In the genomic region with DNA sequence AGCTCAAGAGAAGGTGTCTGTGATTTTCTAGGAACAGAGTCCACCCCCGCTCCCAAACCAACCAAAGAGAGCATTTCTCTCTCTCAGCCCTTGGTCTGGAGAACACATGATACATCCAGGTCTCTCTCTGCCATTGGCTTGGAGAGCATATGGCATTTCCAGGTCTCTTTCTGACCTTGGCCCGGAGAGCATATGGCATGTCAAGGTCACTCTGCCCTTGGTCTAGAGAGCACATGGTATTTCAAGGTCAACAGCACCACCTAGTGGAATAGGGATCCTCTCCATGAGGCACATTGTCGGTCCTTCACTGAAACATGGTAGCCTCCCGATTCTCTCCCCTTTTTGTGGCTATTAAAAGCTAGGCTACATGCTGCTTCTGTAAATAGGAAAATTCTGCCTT, we compare ENCODE assay signal across 8 cellular contexts.
DNase-seq lines count a peak whose midpoint lies in the region; ATAC-seq and TF ChIP-seq lines count a peak whose summit lies in the region.

No MANE protein-coding gene starts in this region.

- ATAC-seq in GM18873 (IDR thresholded peaks at IDR 0.05; ENCODE audit: low FRiP score, unreplicated experiment) = no peak
- ATAC-seq in GM21367 (IDR thresholded peaks at IDR 0.05; ENCODE audit: unreplicated experiment) = no peak
- no peak for ATAC-seq in GM21576 (IDR thresholded peaks at IDR 0.05; ENCODE audit: unreplicated experiment)

- H3K9me3 ChIP-seq in HEK293 (ENCODE audit: control insufficient read depth, insufficient read depth, low read depth, low read length) (no peaks in the 10 kb centered on the region), spleen (peaks cover 0 to 28% (median 10%) of the 10 kb centered on the region in 8 donors)

- H3K27me3 ChIP-seq in kidney epithelial cell (ENCODE audit: control insufficient read depth, insufficient read depth, low read length) (no peaks in the 10 kb centered on the region), spleen (replicated peaks in 1 of 7) (no peaks in the 10 kb centered on the region)

- TF ChIP-seq POLR2A in spleen (IDR thresholded peaks at IDR 0.05) = no peak

- H3K27ac ChIP-seq in HEK293 (ENCODE audit: extremely low read depth, low read depth, low read length) (no peak overlapping the region), spleen (no peak overlapping the region)

- no peak overlapping the region for H3K4me3 ChIP-seq in GM12864 (ENCODE audit: low read depth, low read length)
- no peak overlapping the region for H3K4me3 ChIP-seq in HEK293 (ENCODE audit: low read depth, low read length)
- H3K4me3 ChIP-seq in kidney epithelial cell (ENCODE audit: low read depth, low read length) = no peak overlapping the region
- H3K4me3 ChIP-seq in spleen = no peak overlapping the region

- peak; percentile 67 for TF ChIP-seq CTCF in GM12864 (IDR thresholded peaks at IDR 0.05; ENCODE audit: low read depth, low read length, missing control alignments)
- TF ChIP-seq CTCF in HEK293 (tag by site-specific recombination; IDR thresholded peaks at IDR 0.05) = peak; percentile 54
- TF ChIP-seq CTCF in kidney epithelial cell (IDR thresholded peaks at IDR 0.05; ENCODE audit: insufficient read depth, low read length, poor library complexity, severe bottlenecking) = peak; percentile 31
- peak in 1 of 11 experiments; percentile 17 for TF ChIP-seq CTCF in spleen (IDR thresholded peaks at IDR 0.05 in 8 of 11, conservative IDR thresholded peaks at IDR 0.05 in 3 of 11)

- intact Hi-C loops in spleen (cut with DNase I; ENCODE audit: low total_unique reads) = no loop called here

- peak; percentile 19 for DNase-seq in GM12864 (ENCODE audit: low read depth)
- peak; percentile 21 for DNase-seq in RPMI8226
- DNase-seq in kidney epithelial cell (ENCODE audit: low read depth) = no peak
- DNase-seq in spleen = no peak

- CTCF ChIA-PET in HEK293 (lab: Yijun Ruan, JAX) = interaction anchor here (0.6 to 1.6 kb wide), 14 partner anchors 10 to 929 kb away, joined by 3 to 7 read pairs (median 3); no protein-coding TSS in a partner anchor

- POLR2A ChIA-PET in HEK293 (lab: Yijun Ruan, JAX) = no interaction called here

- H3K36me3 ChIP-seq in HEK293 (ENCODE audit: control insufficient read depth in 2 of 2, insufficient read depth in 1 of 2, low read length in 2 of 2) (no peaks in the 10 kb centered on the region), kidney epithelial cell (ENCODE audit: control insufficient read depth, insufficient read depth, low read length) (no peaks in the 10 kb centered on the region), spleen (no peaks in the 10 kb centered on the region)

- 59 to 67% (median 63%) methylated on average over 4 of the region's 4 CpGs for WGBS in spleen, 5 donors

- H3K4me1 ChIP-seq in HEK293 (ENCODE audit: control insufficient read depth, insufficient read depth, low read length) (no peaks in the 10 kb centered on the region), spleen (no peaks in the 10 kb centered on the region)

TF ChIP-seq in HEK293, 187 proteins besides CTCF, POLR2A, EP300 and RAD21:
- TF ChIP-seq ZNF654 (tag by site-specific recombination; IDR thresholded peaks at IDR 0.05; ENCODE audit: low read depth) (peak; percentile 86), KLF16 (tag by site-specific recombination; IDR thresholded peaks at IDR 0.05) (no peak), ZNF2 (tag by site-specific recombination; IDR thresholded peaks at IDR 0.05) (0 out of 2 replicates have a peak, but pooled peaks have one; percentile 61)

Comparison
In these comparisons a context has a peak if more than half of its experiments do, and no peak if none do; other contexts are left out.
1. DNase-seq: peak in GM12864 (single experiment) and RPMI8226 (single experiment); none in kidney epithelial cell (single experiment) and spleen (single experiment).